1 cellular context compared by ENCODE assay signal in the genomic region with DNA sequence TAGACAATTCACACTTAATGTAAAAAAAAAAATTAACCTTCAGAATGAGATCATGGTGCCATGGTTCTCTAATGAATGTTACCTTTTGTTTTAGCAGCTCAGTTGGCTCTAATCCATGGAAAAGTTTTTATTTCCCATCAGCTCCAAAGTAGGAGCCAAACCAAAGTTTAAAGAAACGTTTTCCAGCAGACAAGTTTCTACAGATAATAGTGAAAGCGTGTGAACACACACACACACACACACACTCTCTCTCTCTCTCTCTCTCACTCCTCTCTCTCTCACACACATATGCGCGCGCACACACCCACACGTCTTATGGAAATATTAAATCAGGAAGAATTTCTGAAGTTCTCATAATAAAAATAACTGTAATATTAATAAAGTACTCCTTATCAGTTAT.
TF ChIP-seq lines count a peak whose summit lies in the region.

No MANE protein-coding gene starts in this region.

TF ChIP-seq in K562, 482 proteins besides CTCF, POLR2A, EP300 and RAD21 (continued from another document):
- TF ChIP-seq, protein P1, sequence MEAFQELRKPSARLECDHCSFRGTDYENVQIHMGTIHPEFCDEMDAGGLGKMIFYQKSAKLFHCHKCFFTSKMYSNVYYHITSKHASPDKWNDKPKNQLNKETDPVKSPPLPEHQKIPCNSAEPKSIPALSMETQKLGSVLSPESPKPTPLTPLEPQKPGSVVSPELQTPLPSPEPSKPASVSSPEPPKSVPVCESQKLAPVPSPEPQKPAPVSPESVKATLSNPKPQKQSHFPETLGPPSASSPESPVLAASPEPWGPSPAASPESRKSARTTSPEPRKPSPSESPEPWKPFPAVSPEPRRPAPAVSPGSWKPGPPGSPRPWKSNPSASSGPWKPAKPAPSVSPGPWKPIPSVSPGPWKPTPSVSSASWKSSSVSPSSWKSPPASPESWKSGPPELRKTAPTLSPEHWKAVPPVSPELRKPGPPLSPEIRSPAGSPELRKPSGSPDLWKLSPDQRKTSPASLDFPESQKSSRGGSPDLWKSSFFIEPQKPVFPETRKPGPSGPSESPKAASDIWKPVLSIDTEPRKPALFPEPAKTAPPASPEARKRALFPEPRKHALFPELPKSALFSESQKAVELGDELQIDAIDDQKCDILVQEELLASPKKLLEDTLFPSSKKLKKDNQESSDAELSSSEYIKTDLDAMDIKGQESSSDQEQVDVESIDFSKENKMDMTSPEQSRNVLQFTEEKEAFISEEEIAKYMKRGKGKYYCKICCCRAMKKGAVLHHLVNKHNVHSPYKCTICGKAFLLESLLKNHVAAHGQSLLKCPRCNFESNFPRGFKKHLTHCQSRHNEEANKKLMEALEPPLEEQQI (IDR thresholded peaks at IDR 0.05), result peak; percentile 25; the same call in 1 of the 2 replicates
- TF ChIP-seq CHD4 (IDR thresholded peaks at IDR 0.05; ENCODE audit: insufficient read depth, insufficient replicate concordance, low read depth, low read length, poor library complexity, severe bottlenecking), result no peak
- TF ChIP-seq, protein P2, sequence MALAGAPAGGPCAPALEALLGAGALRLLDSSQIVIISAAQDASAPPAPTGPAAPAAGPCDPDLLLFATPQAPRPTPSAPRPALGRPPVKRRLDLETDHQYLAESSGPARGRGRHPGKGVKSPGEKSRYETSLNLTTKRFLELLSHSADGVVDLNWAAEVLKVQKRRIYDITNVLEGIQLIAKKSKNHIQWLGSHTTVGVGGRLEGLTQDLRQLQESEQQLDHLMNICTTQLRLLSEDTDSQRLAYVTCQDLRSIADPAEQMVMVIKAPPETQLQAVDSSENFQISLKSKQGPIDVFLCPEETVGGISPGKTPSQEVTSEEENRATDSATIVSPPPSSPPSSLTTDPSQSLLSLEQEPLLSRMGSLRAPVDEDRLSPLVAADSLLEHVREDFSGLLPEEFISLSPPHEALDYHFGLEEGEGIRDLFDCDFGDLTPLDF (CRISPR knock-in tag; IDR thresholded peaks at IDR 0.05), result no peak
- TF ChIP-seq NCOA2 (IDR thresholded peaks at IDR 0.05; ENCODE audit: partially characterized antibody in 2 of 2), result no peak
